Comparison of ENCODE assay signal across 19 cellular contexts in genomic region chr5:177294632-177295031, GRCh38. TPM values are rescaled to one million over a fixed set of nuclear protein-coding genes. Genes with fewer than 3 reads are reported as not detected.
DNase-seq lines count a peak whose midpoint lies in the region; ATAC-seq and TF ChIP-seq lines count a peak whose summit lies in the region.
"Had no signal": no experiment of that assay in that cellular context is flagged by ENCODE, and none has a peak within 500 bp of the region (broad histone marks: within the 10 kb centered on the region; RNA-seq: fewer than 3 reads in every experiment).

No MANE protein-coding gene starts in this region.

- H3K4me1 Mint-ChIP-seq in activated naive CD8-positive, alpha-beta T cell treated with anti-CD3 and anti-CD28 coated beads, Interleukin-2, amount 10 ng/mL, durations not matched to agents 7 days and 5 days = peaks cover 26% of the 10 kb centered on the region
- H3K4me1 Mint-ChIP-seq in activated naive CD8-positive, alpha-beta T cell treated with anti-CD3 and anti-CD28 coated beads for 36 hours = peaks cover 41% of the 10 kb centered on the region
- peaks cover 22 to 25% of the 10 kb centered on the region in 2 donors for H3K4me1 Mint-ChIP-seq in effector memory CD8-positive, alpha-beta T cell (ENCODE audit: low read depth in 2 of 2)
- H3K4me1 Mint-ChIP-seq in stimulated activated effector memory CD8-positive, alpha-beta T cell treated with anti-CD3 and anti-CD28 coated beads, Interleukin-12 subunit alpha, Interleukin-12 subunit beta, amount 100 ng/mL, for 72 hours = peaks cover 35% of the 10 kb centered on the region

- TF ChIP-seq CTCF in HL-60 (IDR thresholded peaks at IDR 0.05; ENCODE audit: insufficient read depth, low read length) = no peak

- H3K27me3 Mint-ChIP-seq in activated naive CD8-positive, alpha-beta T cell treated with anti-CD3 and anti-CD28 coated beads, Interleukin-2, amount 10 ng/mL, durations not matched to agents 7 days and 5 days = no peaks in the 10 kb centered on the region
- no peaks in the 10 kb centered on the region for H3K27me3 Mint-ChIP-seq in activated naive CD8-positive, alpha-beta T cell treated with anti-CD3 and anti-CD28 coated beads for 36 hours
- H3K27me3 Mint-ChIP-seq in effector memory CD8-positive, alpha-beta T cell = no peaks in the 10 kb centered on the region
- H3K27me3 Mint-ChIP-seq: activated naive CD4-positive, alpha-beta T cell treated with anti-CD3 and anti-CD28 coated beads, Interleukin-2, amount 50 U/mL, for 24 hours; CD4-positive, alpha-beta T cell; central memory CD8-positive, alpha-beta T cell; stimulated activated naive CD8-positive, alpha-beta T cell treated with anti-CD3 and anti-CD28 coated beads, Interleukin-15, Interleukin-2, amounts not matched to agents 100 ng/mL and 50 ng/mL, for 24 hours had no signal

- no peak overlapping the region for H3K4me3 Mint-ChIP-seq in activated naive CD8-positive, alpha-beta T cell treated with anti-CD3 and anti-CD28 coated beads, Interleukin-2, amount 10 ng/mL, durations not matched to agents 7 days and 5 days
- no peak overlapping the region for H3K4me3 Mint-ChIP-seq in activated naive CD8-positive, alpha-beta T cell treated with anti-CD3 and anti-CD28 coated beads for 36 hours
- H3K4me3 Mint-ChIP-seq in effector memory CD8-positive, alpha-beta T cell = no peak overlapping the region
- H3K4me3 Mint-ChIP-seq in stimulated activated effector memory CD8-positive, alpha-beta T cell treated with anti-CD3 and anti-CD28 coated beads, Interleukin-12 subunit alpha, Interleukin-12 subunit beta, amount 100 ng/mL, for 72 hours = no peak overlapping the region
- H3K4me3 Mint-ChIP-seq: activated naive CD4-positive, alpha-beta T cell treated with anti-CD3 and anti-CD28 coated beads, Interleukin-2, amount 50 U/mL, for 24 hours; CD4-positive, alpha-beta T cell; central memory CD8-positive, alpha-beta T cell; stimulated activated naive CD8-positive, alpha-beta T cell treated with anti-CD3 and anti-CD28 coated beads, Interleukin-15, Interleukin-2, amounts not matched to agents 100 ng/mL and 50 ng/mL, for 24 hours; T-helper 1 cell treated with Interleukin-12 subunit alpha and Interleukin-12 subunit beta and Interleukin-4 antibody, amounts not matched to agents 30 μg/mL and 1 μg/mL, for 36 hours had no signal

- peak overlapping the region; percentile 72; the same call in 1 of the 2 replicates for H3K27ac ChIP-seq in HL-60 (replicated peaks)

- ATAC-seq in activated naive CD8-positive, alpha-beta T cell treated with anti-CD3 and anti-CD28 coated beads, Interleukin-2, amount 10 ng/mL, durations not matched to agents 7 days and 5 days (ENCODE audit: low read depth) = no peak
- no peak for ATAC-seq in effector memory CD8-positive, alpha-beta T cell (replicated peaks)
- ATAC-seq in stimulated activated effector memory CD8-positive, alpha-beta T cell treated with anti-CD3 and anti-CD28 coated beads, Interleukin-12 subunit alpha, Interleukin-12 subunit beta, amount 100 ng/mL, for 72 hours = no peak

- POLR2A ChIA-PET in activated naive CD8-positive, alpha-beta T cell treated with anti-CD3 and anti-CD28 coated beads, Interleukin-2, amount 10 ng/mL, durations not matched to agents 7 days and 5 days (lab: Charles Lee) = no interaction called here

- DNase-seq in activated naive CD8-positive, alpha-beta T cell treated with anti-CD3 and anti-CD28 coated beads, Interleukin-2, amount 10 ng/mL, durations not matched to agents 7 days and 5 days = no peak
- no peak for DNase-seq in activated naive CD8-positive, alpha-beta T cell treated with anti-CD3 and anti-CD28 coated beads for 36 hours
- no peak for DNase-seq in HL-60 (ENCODE audit: low read depth in 1 of 2, low spot score in 1 of 2)
- DNase-seq in effector memory CD8-positive, alpha-beta T cell = no peak
- DNase-seq in stimulated activated effector memory CD8-positive, alpha-beta T cell treated with anti-CD3 and anti-CD28 coated beads, Interleukin-12 subunit alpha, Interleukin-12 subunit beta, amount 100 ng/mL, for 72 hours (ENCODE audit: low spot score in 2 of 2) = no peak
- DNase-seq in NCI-H2107 treated with DMSO at 0.1 percent for 48 hours (lab: John Stamatoyannopoulos, UW; ENCODE audit: unreplicated experiment) = no peak
- no peak for DNase-seq in erythroblast (lab: John Stamatoyannopoulos, UW)
- DNase-seq: CD4-positive, alpha-beta T cell; DMS153; glutamatergic neuron; mesenchymal stem cell; NCI-H1694; NCI-H69; stimulated activated CD4-positive, alpha-beta T cell treated with anti-CD3 and anti-CD28 coated beads, Interleukin-4, amount 100 ng/mL, for 4 hours had no signal

- no peaks in the 10 kb centered on the region for H3K9me3 Mint-ChIP-seq in activated naive CD8-positive, alpha-beta T cell treated with anti-CD3 and anti-CD28 coated beads, Interleukin-2, amount 10 ng/mL, durations not matched to agents 7 days and 5 days
- no peaks in the 10 kb centered on the region for H3K9me3 Mint-ChIP-seq in activated naive CD8-positive, alpha-beta T cell treated with anti-CD3 and anti-CD28 coated beads for 36 hours
- H3K9me3 Mint-ChIP-seq in effector memory CD8-positive, alpha-beta T cell = no peaks in the 10 kb centered on the region
- no peaks in the 10 kb centered on the region for H3K9me3 Mint-ChIP-seq in stimulated activated effector memory CD8-positive, alpha-beta T cell treated with anti-CD3 and anti-CD28 coated beads, Interleukin-12 subunit alpha, Interleukin-12 subunit beta, amount 100 ng/mL, for 72 hours
- H3K9me3 Mint-ChIP-seq: activated naive CD4-positive, alpha-beta T cell treated with anti-CD3 and anti-CD28 coated beads, Interleukin-2, amount 50 U/mL, for 24 hours; CD4-positive, alpha-beta T cell; central memory CD8-positive, alpha-beta T cell; stimulated activated naive CD8-positive, alpha-beta T cell treated with anti-CD3 and anti-CD28 coated beads, Interleukin-15, Interleukin-2, amounts not matched to agents 100 ng/mL and 50 ng/mL, for 24 hours; T-helper 1 cell treated with Interleukin-12 subunit alpha and Interleukin-12 subunit beta and Interleukin-4 antibody, amounts not matched to agents 30 μg/mL and 1 μg/mL, for 36 hours had no signal

- H3K27me3 ChIP-seq in HL-60 (ENCODE audit: insufficient read depth, poor library complexity, severe bottlenecking) = no peaks in the 10 kb centered on the region

- no peak overlapping the region for H3K4me3 ChIP-seq in HL-60 (replicated peaks; ENCODE audit: insufficient read depth, low read length)
- H3K4me3 ChIP-seq: HAP-1 had no signal

- TF ChIP-seq POLR2A in erythroblast (IDR thresholded peaks at IDR 0.05; ENCODE audit: low read length) = no peak

- peaks cover 33% of the 10 kb centered on the region for H3K36me3 Mint-ChIP-seq in activated naive CD8-positive, alpha-beta T cell treated with anti-CD3 and anti-CD28 coated beads, Interleukin-2, amount 10 ng/mL, durations not matched to agents 7 days and 5 days
- peaks cover 26% of the 10 kb centered on the region for H3K36me3 Mint-ChIP-seq in activated naive CD8-positive, alpha-beta T cell treated with anti-CD3 and anti-CD28 coated beads for 36 hours
- H3K36me3 Mint-ChIP-seq in effector memory CD8-positive, alpha-beta T cell (ENCODE audit: insufficient read depth) = peaks cover 67% of the 10 kb centered on the region
- H3K36me3 Mint-ChIP-seq in stimulated activated effector memory CD8-positive, alpha-beta T cell treated with anti-CD3 and anti-CD28 coated beads, Interleukin-12 subunit alpha, Interleukin-12 subunit beta, amount 100 ng/mL, for 72 hours = peaks cover 86% of the 10 kb centered on the region

- H3K27ac Mint-ChIP-seq in activated naive CD8-positive, alpha-beta T cell treated with anti-CD3 and anti-CD28 coated beads, Interleukin-2, amount 10 ng/mL, durations not matched to agents 7 days and 5 days = peak overlapping the region; percentile 85
- H3K27ac Mint-ChIP-seq in activated naive CD8-positive, alpha-beta T cell treated with anti-CD3 and anti-CD28 coated beads for 36 hours = no peak overlapping the region
- H3K27ac Mint-ChIP-seq in effector memory CD8-positive, alpha-beta T cell = peak overlapping the region; percentile 88 to 89
- H3K27ac Mint-ChIP-seq in stimulated activated effector memory CD8-positive, alpha-beta T cell treated with anti-CD3 and anti-CD28 coated beads, Interleukin-12 subunit alpha, Interleukin-12 subunit beta, amount 100 ng/mL, for 72 hours = peak overlapping the region; percentile 93
- H3K27ac Mint-ChIP-seq: activated naive CD4-positive, alpha-beta T cell treated with anti-CD3 and anti-CD28 coated beads, Interleukin-2, amount 50 U/mL, for 24 hours; CD4-positive, alpha-beta T cell; stimulated activated naive CD8-positive, alpha-beta T cell treated with anti-CD3 and anti-CD28 coated beads, Interleukin-15, Interleukin-2, amounts not matched to agents 100 ng/mL and 50 ng/mL, for 24 hours had no signal

RNA-seq across cellular contexts. Expression of gene RAB24, which starts 8.9 kb away (rescaled TPM):
- 10 to 100 TPM; 39.0 to 46.6 TPM for total RNA-seq in activated naive CD8-positive, alpha-beta T cell treated with anti-CD3 and anti-CD28 coated beads, Interleukin-2, amount 10 ng/mL, durations not matched to agents 7 days and 5 days
- total RNA-seq in activated naive CD8-positive, alpha-beta T cell treated with anti-CD3 and anti-CD28 coated beads for 36 hours = 10 to 100 TPM; 26.8 to 29.9 TPM

RNA-seq across cellular contexts. Expression of gene PRELID1, which starts 9.0 kb away (rescaled TPM):
- 100 to 1,000 TPM; 104 TPM for total RNA-seq in activated naive CD8-positive, alpha-beta T cell treated with anti-CD3 and anti-CD28 coated beads, Interleukin-2, amount 10 ng/mL, durations not matched to agents 7 days and 5 days
- total RNA-seq in activated naive CD8-positive, alpha-beta T cell treated with anti-CD3 and anti-CD28 coated beads for 36 hours = 100 to 1,000 TPM; 311 to 315 TPM

RNA-seq across cellular contexts. Expression of gene MXD3, which starts 17.1 kb away (rescaled TPM):
- 10 to 100 TPM; 85.0 to 94.0 TPM for total RNA-seq in activated naive CD8-positive, alpha-beta T cell treated with anti-CD3 and anti-CD28 coated beads, Interleukin-2, amount 10 ng/mL, durations not matched to agents 7 days and 5 days
- total RNA-seq in activated naive CD8-positive, alpha-beta T cell treated with anti-CD3 and anti-CD28 coated beads for 36 hours = 10 to 100 TPM; 14.7 to 17.3 TPM

RNA-seq across cellular contexts. Expression of gene LMAN2, which starts 56.8 kb away (rescaled TPM):
- total RNA-seq in activated naive CD8-positive, alpha-beta T cell treated with anti-CD3 and anti-CD28 coated beads, Interleukin-2, amount 10 ng/mL, durations not matched to agents 7 days and 5 days = 100 to 1,000 TPM; 110 to 116 TPM
- 10 to 100 TPM; 91.5 to 92.1 TPM for total RNA-seq in activated naive CD8-positive, alpha-beta T cell treated with anti-CD3 and anti-CD28 coated beads for 36 hours

Comparison
In these comparisons a context has a peak if more than half of its experiments do, and no peak if none do; other contexts are left out.
1. RNA of gene MXD3, which starts 17.1 kb away (total RNA-seq): 85.0 to 94.0 TPM in activated naive CD8-positive, alpha-beta T cell treated with anti-CD3 and anti-CD28 coated beads, Interleukin-2, amount 10 ng/mL, durations not matched to agents 7 days and 5 days; 14.7 to 17.3 TPM in activated naive CD8-positive, alpha-beta T cell treated with anti-CD3 and anti-CD28 coated beads for 36 hours; every median in the first group is over 4 times any median in the second.